In genomic region chr1:23559985-23560755, GRCh38 we compare ENCODE assay signal across 1 cellular context.
TF ChIP-seq lines count a peak whose summit lies in the region.

No MANE protein-coding gene starts in this region.

TF ChIP-seq in HEK293T, 16 proteins besides CTCF, POLR2A, EP300 and RAD21 (continued from another document):
- TF ChIP-seq, protein P1, sequence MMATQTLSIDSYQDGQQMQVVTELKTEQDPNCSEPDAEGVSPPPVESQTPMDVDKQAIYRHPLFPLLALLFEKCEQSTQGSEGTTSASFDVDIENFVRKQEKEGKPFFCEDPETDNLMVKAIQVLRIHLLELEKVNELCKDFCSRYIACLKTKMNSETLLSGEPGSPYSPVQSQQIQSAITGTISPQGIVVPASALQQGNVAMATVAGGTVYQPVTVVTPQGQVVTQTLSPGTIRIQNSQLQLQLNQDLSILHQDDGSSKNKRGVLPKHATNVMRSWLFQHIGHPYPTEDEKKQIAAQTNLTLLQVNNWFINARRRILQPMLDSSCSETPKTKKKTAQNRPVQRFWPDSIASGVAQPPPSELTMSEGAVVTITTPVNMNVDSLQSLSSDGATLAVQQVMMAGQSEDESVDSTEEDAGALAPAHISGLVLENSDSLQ (IDR thresholded peaks at IDR 0.05), result no peak
- TF ChIP-seq L3MBTL2 (conservative IDR thresholded peaks at IDR 0.05), result no peak
- TF ChIP-seq ZNF384 (IDR thresholded peaks at IDR 0.05), result no peak
